Comparison of ENCODE assay signal across 21 cellular contexts in the genomic region with DNA sequence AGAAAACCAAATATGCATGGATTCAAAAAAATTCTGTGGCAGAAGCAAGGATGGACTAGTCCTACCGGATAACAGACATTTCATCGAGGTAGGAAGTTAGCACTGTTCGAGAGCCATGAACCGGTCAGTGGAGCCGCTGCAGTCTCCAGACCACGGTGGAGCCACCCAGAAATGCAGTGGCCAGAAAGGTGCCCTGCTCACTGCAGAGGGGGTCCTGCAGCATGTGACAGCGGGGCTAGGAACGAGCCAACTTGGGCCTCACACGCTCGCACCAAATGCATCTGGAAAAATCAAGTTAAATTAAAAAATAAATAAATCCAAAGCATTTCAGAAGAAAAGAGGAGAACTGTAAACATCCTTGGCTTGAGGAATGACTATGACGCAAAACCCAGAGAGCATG. TPM values are rescaled to one million over a fixed set of nuclear protein-coding genes. Genes with fewer than 3 reads are reported as not detected.
DNase-seq lines count a peak whose midpoint lies in the region; ATAC-seq lines count a peak whose summit lies in the region.
"Had no signal": no experiment of that assay in that cellular context is flagged by ENCODE, and none has a peak within 500 bp of the region (broad histone marks: within the 10 kb centered on the region; RNA-seq: fewer than 3 reads in every experiment).

No MANE protein-coding gene starts in this region.

- no peak overlapping the region for H3K27ac Mint-ChIP-seq in activated CD4-positive, alpha-beta T cell treated with anti-CD3 and anti-CD28 coated beads, Interleukin-2, amount 10 ng/mL, durations not matched to agents 7 days and 5 days
- H3K27ac Mint-ChIP-seq: CD4-positive, alpha-beta T cell; CD8-positive, alpha-beta memory T cell had no signal

- peaks cover 6% of the 10 kb centered on the region for H3K4me1 Mint-ChIP-seq in activated CD4-positive, alpha-beta T cell treated with anti-CD3 and anti-CD28 coated beads, Interleukin-2, amount 10 ng/mL, durations not matched to agents 7 days and 5 days
- H3K4me1 Mint-ChIP-seq: CD14-positive monocyte; CD8-positive, alpha-beta memory T cell had no signal

- intact Hi-C loops in posterior vena cava (cut with DNase I): no loop called here

- no peaks in the 10 kb centered on the region for H3K9me3 Mint-ChIP-seq in activated CD4-positive, alpha-beta T cell treated with anti-CD3 and anti-CD28 coated beads, Interleukin-2, amount 10 ng/mL, durations not matched to agents 7 days and 5 days
- H3K9me3 Mint-ChIP-seq: CD4-positive, alpha-beta T cell; CD8-positive, alpha-beta memory T cell had no signal

- DNase-seq in activated effector memory CD4-positive, alpha-beta T cell treated with anti-CD3 and anti-CD28 coated beads, Interleukin-2, amount 50 U/mL, for 16 hours: peak; percentile 44
- no peak for DNase-seq in activated effector memory CD4-positive, alpha-beta T cell treated with Interleukin-2 at 50 U/mL for 16 hours
- DNase-seq in LHCN-M2 (ENCODE audit: low read depth) (peak; percentile 5), left lobe of liver (ENCODE audit: low spot score) (peak; percentile 28), posterior vena cava (ENCODE audit: low spot score) (peak; percentile 22)
- DNase-seq in activated CD4-positive, alpha-beta T cell treated with anti-CD3 and anti-CD28 coated beads, Interleukin-2, amount 10 ng/mL, durations not matched to agents 7 days and 5 days: no peak
- DNase-seq: 8988T; ACHN; AML-193; BE2C; CD4-positive, alpha-beta T cell; CD8-positive, alpha-beta memory T cell; DMS 273 treated with DMSO at 0.1 percent for 48 hours; DMS53; DMS79 treated with DMSO at 0.1 percent for 48 hours; GF-D8; GOT3; HCEC 1CT had no signal

- CTCF ChIA-PET in activated CD4-positive, alpha-beta T cell treated with anti-CD3 and anti-CD28 coated beads, Interleukin-2, amount 10 ng/mL, durations not matched to agents 7 days and 5 days (lab: Charles Lee): no interaction called here

- H3K4me3 Mint-ChIP-seq in activated CD4-positive, alpha-beta T cell treated with anti-CD3 and anti-CD28 coated beads, Interleukin-2, amount 10 ng/mL, durations not matched to agents 7 days and 5 days: no peak overlapping the region
- H3K4me3 Mint-ChIP-seq: CD14-positive monocyte; CD4-positive, alpha-beta T cell; CD8-positive, alpha-beta memory T cell had no signal

- ATAC-seq in left lobe of liver (no peak), GM21737 (IDR thresholded peaks at IDR 0.05; ENCODE audit: unreplicated experiment) (no peak)
- ATAC-seq: A549 had no signal

- no peaks in the 10 kb centered on the region for H3K36me3 Mint-ChIP-seq in activated CD4-positive, alpha-beta T cell treated with anti-CD3 and anti-CD28 coated beads, Interleukin-2, amount 10 ng/mL, durations not matched to agents 7 days and 5 days (ENCODE audit: low read depth)
- H3K36me3 Mint-ChIP-seq: CD14-positive monocyte; CD8-positive, alpha-beta memory T cell had no signal

- POLR2A ChIA-PET in activated CD4-positive, alpha-beta T cell treated with anti-CD3 and anti-CD28 coated beads, Interleukin-2, amount 10 ng/mL, durations not matched to agents 7 days and 5 days (lab: Charles Lee): no interaction called here

- H3K27me3 Mint-ChIP-seq in activated CD4-positive, alpha-beta T cell treated with anti-CD3 and anti-CD28 coated beads, Interleukin-2, amount 10 ng/mL, durations not matched to agents 7 days and 5 days: peaks cover 15% of the 10 kb centered on the region

RNA-seq across cellular contexts. Expression of a gene that starts 13.1 kb away (rescaled TPM):
- total RNA-seq in LHCN-M2 (2014; rRNA removed): not detected in 2 replicates
- 0.10 TPM for polyA plus RNA-seq in LHCN-M2 (2012)
- total RNA-seq in left lobe of liver: 0.08 TPM
- total RNA-seq in posterior vena cava: under 1 TPM; 0.14 to 0.81 TPM
- not detected for total RNA-seq in activated CD4-positive, alpha-beta T cell treated with anti-CD3 and anti-CD28 coated beads, Interleukin-2, amount 10 ng/mL, durations not matched to agents 7 days and 5 days
- total RNA-seq: CD4-positive, alpha-beta T cell had no signal
- polyA plus RNA-seq: CD14-positive monocyte; CD8-positive, alpha-beta memory T cell had no signal

Comparison
In these comparisons a context has a peak if more than half of its experiments do, and no peak if none do; other contexts are left out.
1. DNase-seq: peak in activated effector memory CD4-positive, alpha-beta T cell treated with anti-CD3 and anti-CD28 coated beads, Interleukin-2, amount 50 U/mL, for 16 hours (single experiment), LHCN-M2 (single experiment), left lobe of liver (single experiment) and posterior vena cava (single experiment); none in activated effector memory CD4-positive, alpha-beta T cell treated with Interleukin-2 at 50 U/mL for 16 hours (single experiment) and activated CD4-positive, alpha-beta T cell treated with anti-CD3 and anti-CD28 coated beads, Interleukin-2, amount 10 ng/mL, durations not matched to agents 7 days and 5 days (single experiment).